In the genomic region with DNA sequence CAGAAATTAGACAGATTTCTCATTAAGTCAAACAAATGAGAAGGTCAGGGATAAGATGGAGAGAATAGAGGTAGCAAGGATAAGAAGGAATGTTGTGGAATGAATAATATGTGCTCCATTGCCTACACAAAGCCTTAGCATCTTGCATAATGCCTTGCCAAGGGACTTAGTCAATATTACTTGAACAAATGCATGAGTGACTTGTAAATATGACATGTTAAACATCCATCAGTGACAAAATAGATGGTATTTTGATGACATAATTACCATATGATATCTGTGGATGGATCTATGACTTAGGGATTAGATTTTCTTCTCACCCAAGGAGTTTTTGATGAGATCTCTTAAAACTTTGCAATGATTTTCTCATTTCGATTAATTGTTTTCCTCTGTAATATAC, we compare ENCODE assay signal across 4 cellular contexts.
TF ChIP-seq lines count a peak whose summit lies in the region.

No MANE protein-coding gene starts in this region.

TF ChIP-seq in SK-N-SH, 30 proteins besides CTCF, POLR2A, EP300 and RAD21 (continues in another document):
- TF ChIP-seq MXI1 (IDR thresholded peaks at IDR 0.05; ENCODE audit: low read depth, low read length) (no peak), RFX5 (IDR thresholded peaks at IDR 0.05; ENCODE audit: low read length) (no peak), GATA2 (CRISPR knock-in tag; IDR thresholded peaks at IDR 0.05) (no peak), FOXJ3 (CRISPR knock-in tag; IDR thresholded peaks at IDR 0.05) (no peak), POLR2AphosphoS5 (IDR thresholded peaks at IDR 0.05; ENCODE audit: low read depth, low read length) (no peak), CHD2 (IDR thresholded peaks at IDR 0.05; ENCODE audit: low read length, partially characterized antibody) (no peak), FOXM1 (IDR thresholded peaks at IDR 0.05; ENCODE audit: low read depth) (no peak), TCF12 (IDR thresholded peaks at IDR 0.05) (no peak), TEAD4 (IDR thresholded peaks at IDR 0.05; ENCODE audit: borderline replicate concordance, insufficient read depth) (no peak), SMC3 (IDR thresholded peaks at IDR 0.05; ENCODE audit: low read depth, low read length) (no peak), NFIC (IDR thresholded peaks at IDR 0.05; ENCODE audit: borderline replicate concordance) (no peak), MEF2A (IDR thresholded peaks at IDR 0.05; ENCODE audit: borderline replicate concordance, low read depth) (no peak)
- TF ChIP-seq, protein P1, sequence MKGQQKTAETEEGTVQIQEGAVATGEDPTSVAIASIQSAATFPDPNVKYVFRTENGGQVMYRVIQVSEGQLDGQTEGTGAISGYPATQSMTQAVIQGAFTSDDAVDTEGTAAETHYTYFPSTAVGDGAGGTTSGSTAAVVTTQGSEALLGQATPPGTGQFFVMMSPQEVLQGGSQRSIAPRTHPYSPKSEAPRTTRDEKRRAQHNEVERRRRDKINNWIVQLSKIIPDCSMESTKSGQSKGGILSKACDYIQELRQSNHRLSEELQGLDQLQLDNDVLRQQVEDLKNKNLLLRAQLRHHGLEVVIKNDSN (IDR thresholded peaks at IDR 0.05; ENCODE audit: borderline replicate concordance, low read depth), result no peak
- TF ChIP-seq, protein P2, sequence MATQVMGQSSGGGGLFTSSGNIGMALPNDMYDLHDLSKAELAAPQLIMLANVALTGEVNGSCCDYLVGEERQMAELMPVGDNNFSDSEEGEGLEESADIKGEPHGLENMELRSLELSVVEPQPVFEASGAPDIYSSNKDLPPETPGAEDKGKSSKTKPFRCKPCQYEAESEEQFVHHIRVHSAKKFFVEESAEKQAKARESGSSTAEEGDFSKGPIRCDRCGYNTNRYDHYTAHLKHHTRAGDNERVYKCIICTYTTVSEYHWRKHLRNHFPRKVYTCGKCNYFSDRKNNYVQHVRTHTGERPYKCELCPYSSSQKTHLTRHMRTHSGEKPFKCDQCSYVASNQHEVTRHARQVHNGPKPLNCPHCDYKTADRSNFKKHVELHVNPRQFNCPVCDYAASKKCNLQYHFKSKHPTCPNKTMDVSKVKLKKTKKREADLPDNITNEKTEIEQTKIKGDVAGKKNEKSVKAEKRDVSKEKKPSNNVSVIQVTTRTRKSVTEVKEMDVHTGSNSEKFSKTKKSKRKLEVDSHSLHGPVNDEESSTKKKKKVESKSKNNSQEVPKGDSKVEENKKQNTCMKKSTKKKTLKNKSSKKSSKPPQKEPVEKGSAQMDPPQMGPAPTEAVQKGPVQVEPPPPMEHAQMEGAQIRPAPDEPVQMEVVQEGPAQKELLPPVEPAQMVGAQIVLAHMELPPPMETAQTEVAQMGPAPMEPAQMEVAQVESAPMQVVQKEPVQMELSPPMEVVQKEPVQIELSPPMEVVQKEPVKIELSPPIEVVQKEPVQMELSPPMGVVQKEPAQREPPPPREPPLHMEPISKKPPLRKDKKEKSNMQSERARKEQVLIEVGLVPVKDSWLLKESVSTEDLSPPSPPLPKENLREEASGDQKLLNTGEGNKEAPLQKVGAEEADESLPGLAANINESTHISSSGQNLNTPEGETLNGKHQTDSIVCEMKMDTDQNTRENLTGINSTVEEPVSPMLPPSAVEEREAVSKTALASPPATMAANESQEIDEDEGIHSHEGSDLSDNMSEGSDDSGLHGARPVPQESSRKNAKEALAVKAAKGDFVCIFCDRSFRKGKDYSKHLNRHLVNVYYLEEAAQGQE (IDR thresholded peaks at IDR 0.05; ENCODE audit: low read depth, low read length), result no peak

TF ChIP-seq in SK-N-SH treated with all-trans-retinoic acid at 6 μM for 48 hours, 23 proteins besides CTCF, POLR2A, EP300 and RAD21:
- TF ChIP-seq BACH2 (CRISPR knock-in tag; IDR thresholded peaks at IDR 0.05; ENCODE audit: borderline replicate concordance) (no peak), ARNTL (CRISPR knock-in tag; IDR thresholded peaks at IDR 0.05; ENCODE audit: borderline replicate concordance, low read depth) (no peak), PPARA (CRISPR knock-in tag; IDR thresholded peaks at IDR 0.05; ENCODE audit: borderline replicate concordance) (no peak), ZNF565 (CRISPR knock-in tag; conservative IDR thresholded peaks at IDR 0.05; ENCODE audit: low read depth) (no peak), GLIS3 (CRISPR knock-in tag; IDR thresholded peaks at IDR 0.05) (no peak), ESRRG (CRISPR knock-in tag; IDR thresholded peaks at IDR 0.05) (no peak), ZNF70 (CRISPR knock-in tag; IDR thresholded peaks at IDR 0.05) (no peak), CSDC2 (CRISPR knock-in tag; IDR thresholded peaks at IDR 0.05) (no peak), TOX (CRISPR knock-in tag; IDR thresholded peaks at IDR 0.05; ENCODE audit: borderline replicate concordance) (no peak), OSR1 (CRISPR knock-in tag; IDR thresholded peaks at IDR 0.05) (no peak), RARB (CRISPR knock-in tag; IDR thresholded peaks at IDR 0.05) (no peak), ZC3H10 (CRISPR knock-in tag; IDR thresholded peaks at IDR 0.05) (no peak)

TF ChIP-seq in IMR-90, 13 proteins besides CTCF, POLR2A, EP300 and RAD21:
- TF ChIP-seq MAZ (IDR thresholded peaks at IDR 0.05; ENCODE audit: borderline replicate concordance, low read depth, low read length) (no peak), CEBPB (IDR thresholded peaks at IDR 0.05; ENCODE audit: low read depth, low read length) (peak; percentile 20; the same call in 1 of the 2 replicates), FOS (IDR thresholded peaks at IDR 0.05; ENCODE audit: low read depth, low read length) (no peak)
- TF ChIP-seq, protein P3, sequence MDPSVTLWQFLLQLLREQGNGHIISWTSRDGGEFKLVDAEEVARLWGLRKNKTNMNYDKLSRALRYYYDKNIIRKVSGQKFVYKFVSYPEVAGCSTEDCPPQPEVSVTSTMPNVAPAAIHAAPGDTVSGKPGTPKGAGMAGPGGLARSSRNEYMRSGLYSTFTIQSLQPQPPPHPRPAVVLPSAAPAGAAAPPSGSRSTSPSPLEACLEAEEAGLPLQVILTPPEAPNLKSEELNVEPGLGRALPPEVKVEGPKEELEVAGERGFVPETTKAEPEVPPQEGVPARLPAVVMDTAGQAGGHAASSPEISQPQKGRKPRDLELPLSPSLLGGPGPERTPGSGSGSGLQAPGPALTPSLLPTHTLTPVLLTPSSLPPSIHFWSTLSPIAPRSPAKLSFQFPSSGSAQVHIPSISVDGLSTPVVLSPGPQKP (IDR thresholded peaks at IDR 0.05; ENCODE audit: borderline replicate concordance, low read depth, low read length), result no peak

TF ChIP-seq in neural cell, 6 proteins besides CTCF, POLR2A, EP300 and RAD21:
- TF ChIP-seq MXI1 (conservative IDR thresholded peaks at IDR 0.05; ENCODE audit: poor library complexity, severe bottlenecking) (no peak), POLR2AphosphoS5 (IDR thresholded peaks at IDR 0.05) (peak; percentile 52)
